Comparison of ENCODE assay signal across 15 cellular contexts in the genomic region with DNA sequence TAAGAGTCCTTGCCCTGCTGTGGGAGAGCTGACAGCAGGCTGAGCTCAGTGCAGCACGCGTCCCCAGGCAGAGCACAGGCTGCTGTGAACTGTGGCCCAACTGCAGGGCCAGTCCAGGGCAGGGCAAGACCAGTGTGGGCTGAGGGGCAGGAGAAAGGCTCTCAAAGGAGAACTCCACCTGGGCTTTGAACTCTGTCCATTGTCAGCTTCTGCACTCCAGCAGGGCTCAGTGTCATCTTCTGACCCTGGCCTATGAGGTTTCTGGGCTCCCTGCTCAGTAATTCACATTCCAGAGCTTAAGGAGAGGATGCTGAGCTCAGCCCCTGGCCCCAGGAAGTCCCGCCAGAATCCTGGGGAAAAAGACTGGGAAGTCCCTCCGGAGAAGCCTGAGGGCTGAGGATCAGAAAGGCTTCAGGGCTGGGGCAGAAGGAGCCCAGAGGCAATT. TPM values are rescaled to one million over a fixed set of nuclear protein-coding genes. Genes with fewer than 3 reads are reported as not detected.
DNase-seq lines count a peak whose midpoint lies in the region; ATAC-seq and TF ChIP-seq lines count a peak whose summit lies in the region.
"Had no signal": no experiment of that assay in that cellular context is flagged by ENCODE, and none has a peak within 500 bp of the region (broad histone marks: within the 10 kb centered on the region; RNA-seq: fewer than 3 reads in every experiment).

No MANE protein-coding gene starts in this region.

- 0 out of 2 replicates have a peak, but pooled peaks cover under 1% of the 10 kb centered on the region for H3K36me3 ChIP-seq in SJSA1
- H3K36me3 ChIP-seq in left ventricle myocardium inferior = no peaks in the 10 kb centered on the region
- no peaks in the 10 kb centered on the region for H3K36me3 ChIP-seq in osteoblast (ENCODE audit: insufficient read depth, low read length)

- DNase-seq in Daoy (ENCODE audit: low read depth) (peak; percentile 51), SJSA1 (ENCODE audit: low read depth in 1 of 2, low spot score in 2 of 2) (peak; percentile 45 to 51), left ventricle myocardium inferior (no peak), osteoblast (ENCODE audit: insufficient read length, low spot score, missing footprints) (no peak), posterior vena cava (ENCODE audit: low spot score) (no peak), left lobe of liver (ENCODE audit: low spot score) (no peak)
- DNase-seq in stimulated activated CD4-positive, alpha-beta T cell treated with anti-CD3 and anti-CD28 coated beads, Interleukin-2, amount 100 ng/mL, for 48 hours = no peak
- DNase-seq: activated CD4-positive, CD25-positive, alpha-beta regulatory T cell treated with anti-CD3 and anti-CD28 coated beads, Interleukin-2, amount 50 U/mL, for 72 hours; activated effector memory CD4-positive, alpha-beta T cell treated with Interleukin-2 at 50 U/mL for 16 hours; AML-193; GF-D8; midbrain; SHP77; stimulated activated CD8-positive, alpha-beta memory T cell treated with anti-CD3 and anti-CD28 coated beads, Interleukin-4, amount 100 ng/mL, for 48 hours had no signal

- H3K4me1 ChIP-seq in SJSA1 (replicated peaks) (peaks cover 20% of the 10 kb centered on the region), left ventricle myocardium inferior (peaks cover 24% of the 10 kb centered on the region), osteoblast (ENCODE audit: insufficient read depth, low read length) (peaks cover 25% of the 10 kb centered on the region)

- TF ChIP-seq CTCF in left ventricle myocardium inferior (IDR thresholded peaks at IDR 0.05; ENCODE audit: borderline replicate concordance) (no peak), osteoblast (IDR thresholded peaks at IDR 0.05; ENCODE audit: extremely low read depth, low read depth, low read length) (no peak)

- intact Hi-C loops in left ventricle myocardium inferior (cut with micrococcal nuclease) = no loop called here
- intact Hi-C loops in posterior vena cava (cut with DNase I) = no loop called here

- H3K27me3 ChIP-seq in SJSA1 (replicated peaks) (no peaks in the 10 kb centered on the region), left ventricle myocardium inferior (ENCODE audit: low read depth) (no peaks in the 10 kb centered on the region), osteoblast (ENCODE audit: insufficient read depth, low read length) (no peaks in the 10 kb centered on the region)

- H3K4me2 ChIP-seq in osteoblast (ENCODE audit: insufficient read depth, low read length) = no peak overlapping the region

- H3K4me3 ChIP-seq in SJSA1 (no peak overlapping the region), left ventricle myocardium inferior (no peak overlapping the region), osteoblast (ENCODE audit: insufficient read depth, low read length) (no peak overlapping the region)

- H2AFZ ChIP-seq in osteoblast (ENCODE audit: low read length) = no peak overlapping the region

- H3K27ac ChIP-seq in SJSA1 = no peak overlapping the region; the same call in 1 of the 2 replicates
- peak overlapping the region; percentile 45 for H3K27ac ChIP-seq in left ventricle myocardium inferior (replicated peaks)
- H3K27ac ChIP-seq in osteoblast (ENCODE audit: low read depth, low read length) = peak overlapping the region; percentile 61

- no peak for ATAC-seq in left lobe of liver
- ATAC-seq in HG02885 (IDR thresholded peaks at IDR 0.05; ENCODE audit: poor library complexity, unreplicated experiment) = no peak

- H3K9me3 ChIP-seq in SJSA1 (replicated peaks) (no peaks in the 10 kb centered on the region), left ventricle myocardium inferior (replicated peaks) (no peaks in the 10 kb centered on the region), osteoblast (ENCODE audit: low read depth, low read length) (no peaks in the 10 kb centered on the region)

- no peaks in the 10 kb centered on the region for H4K20me1 ChIP-seq in osteoblast (ENCODE audit: insufficient read depth, low read length)

- peaks cover 37% of the 10 kb centered on the region for H3K79me2 ChIP-seq in osteoblast (ENCODE audit: insufficient read depth, low read length)

RNA-seq across cellular contexts. Expression of gene LHFPL2, which starts 37.4 kb away (rescaled TPM):
- 22.9 and 33.9 TPM in 2 replicates for total RNA-seq in Daoy (2014; rRNA removed; shearing (Covaris generic))
- total RNA-seq in SJSA1 (2014; rRNA removed; shearing (Covaris generic)) = 19.3 and 45.7 TPM in 2 replicates
- total RNA-seq in left ventricle myocardium inferior = 5.0 TPM
- 63.6 and 64.4 TPM in 2 replicates for total RNA-seq in osteoblast
- total RNA-seq in posterior vena cava = 10 to 100 TPM; 34.9 to 44.4 TPM
- total RNA-seq in left lobe of liver = 2.4 TPM

Comparison
In these comparisons a context has a peak if more than half of its experiments do, and no peak if none do; other contexts are left out.
1. DNase-seq: peak in Daoy (single experiment) and SJSA1 (2 of 2); none in left ventricle myocardium inferior (single experiment), osteoblast (single experiment), posterior vena cava (single experiment), stimulated activated CD4-positive, alpha-beta T cell treated with anti-CD3 and anti-CD28 coated beads, Interleukin-2, amount 100 ng/mL, for 48 hours (0 of 2) and left lobe of liver (single experiment).